ENCODE assay signal across 11 cellular contexts in genomic region chr16:89602952-89603590, GRCh38. TPM values are rescaled to one million over a fixed set of nuclear protein-coding genes. Genes with fewer than 3 reads are reported as not detected.
DNase-seq lines count a peak whose midpoint lies in the region; ATAC-seq and TF ChIP-seq lines count a peak whose summit lies in the region.
"Had no signal": no experiment of that assay in that cellular context is flagged by ENCODE, and none has a peak within 500 bp of the region (broad histone marks: within the 10 kb centered on the region; RNA-seq: fewer than 3 reads in every experiment).

No MANE protein-coding gene starts in this region.

- no peak for ATAC-seq in activated T-cell treated with anti-CD3 and anti-CD28 coated beads, Interleukin-2, amount 50 U/mL, for 72 hours (replicated peaks in 1 of 2)
- ATAC-seq in SK-N-SH treated with all-trans-retinoic acid at 6 μM for 48 hours (peak; percentile 5; the same call in 2 of the 3 replicates), GM18909 (IDR thresholded peaks at IDR 0.05; ENCODE audit: poor library complexity, unreplicated experiment) (no peak)
- peak; percentile 12 to 14 for ATAC-seq in stimulated activated naive B cell treated with anti-CD40 and anti-IgM and Interleukin-4, amounts not matched to agents 10 μg/mL and 1 μg/mL and 100 μg/mL, for 72 hours (replicated peaks)

- H3K9me3 Mint-ChIP-seq in activated T-cell treated with anti-CD3 and anti-CD28 coated beads, Interleukin-2, amount 50 U/mL, for 72 hours: no peaks in the 10 kb centered on the region
- no peaks in the 10 kb centered on the region for H3K9me3 Mint-ChIP-seq in immature natural killer cell
- H3K9me3 Mint-ChIP-seq in stimulated activated naive B cell treated with anti-CD40 and anti-IgM and Interleukin-4, amounts not matched to agents 10 μg/mL and 1 μg/mL and 100 μg/mL, for 72 hours: no peaks in the 10 kb centered on the region

- H3K4me1 Mint-ChIP-seq in activated T-cell treated with anti-CD3 and anti-CD28 coated beads, Interleukin-2, amount 50 U/mL, for 72 hours (ENCODE audit: low read depth): peaks cover 12% of the 10 kb centered on the region
- H3K4me1 Mint-ChIP-seq in immature natural killer cell: peaks cover 12 to 14% of the 10 kb centered on the region in 2 donors
- peaks cover 10 to 13% of the 10 kb centered on the region in 2 donors for H3K4me1 Mint-ChIP-seq in stimulated activated naive B cell treated with anti-CD40 and anti-IgM and Interleukin-4, amounts not matched to agents 10 μg/mL and 1 μg/mL and 100 μg/mL, for 72 hours

- H3K27me3 Mint-ChIP-seq in activated T-cell treated with anti-CD3 and anti-CD28 coated beads, Interleukin-2, amount 50 U/mL, for 72 hours (ENCODE audit: low read depth): no peaks in the 10 kb centered on the region
- peaks cover 0 to 3% (median 0%) of the 10 kb centered on the region in 3 donors for H3K27me3 Mint-ChIP-seq in immature natural killer cell (ENCODE audit: low read depth in 3 of 3)
- H3K27me3 Mint-ChIP-seq in stimulated activated naive B cell treated with anti-CD40 and anti-IgM and Interleukin-4, amounts not matched to agents 10 μg/mL and 1 μg/mL and 100 μg/mL, for 72 hours: peaks cover 5 to 20% of the 10 kb centered on the region in 2 donors

- peak overlapping the region; percentile 45 to 67 for H3K4me3 Mint-ChIP-seq in activated T-cell treated with anti-CD3 and anti-CD28 coated beads, Interleukin-2, amount 50 U/mL, for 72 hours
- peak overlapping the region in 4 of 5 donors; percentile 4 to 57 (median 52) for H3K4me3 Mint-ChIP-seq in immature natural killer cell
- peak overlapping the region in 1 of 2 donors; percentile 51 for H3K4me3 Mint-ChIP-seq in stimulated activated naive B cell treated with anti-CD40 and anti-IgM and Interleukin-4, amounts not matched to agents 10 μg/mL and 1 μg/mL and 100 μg/mL, for 72 hours

- no peaks in the 10 kb centered on the region for H3K36me3 Mint-ChIP-seq in activated T-cell treated with anti-CD3 and anti-CD28 coated beads, Interleukin-2, amount 50 U/mL, for 72 hours (ENCODE audit: insufficient read depth in 2 of 2)
- H3K36me3 Mint-ChIP-seq in immature natural killer cell: no peaks in the 10 kb centered on the region
- no peaks in the 10 kb centered on the region for H3K36me3 Mint-ChIP-seq in stimulated activated naive B cell treated with anti-CD40 and anti-IgM and Interleukin-4, amounts not matched to agents 10 μg/mL and 1 μg/mL and 100 μg/mL, for 72 hours

- H3K27ac Mint-ChIP-seq in activated T-cell treated with anti-CD3 and anti-CD28 coated beads, Interleukin-2, amount 50 U/mL, for 72 hours: no peak overlapping the region
- H3K27ac Mint-ChIP-seq in immature natural killer cell: peak overlapping the region in 4 of 6 donors; percentile 8 to 60 (median 55)
- H3K27ac Mint-ChIP-seq in stimulated activated naive B cell treated with anti-CD40 and anti-IgM and Interleukin-4, amounts not matched to agents 10 μg/mL and 1 μg/mL and 100 μg/mL, for 72 hours: no peak overlapping the region

- no peak for DNase-seq in activated T-cell treated with anti-CD3 and anti-CD28 coated beads, Interleukin-2, amount 50 U/mL, for 72 hours
- DNase-seq in activated T-cell treated with anti-CD3 and anti-CD28 coated beads, Interleukin-2, amount 50 U/mL, for 48 hours: no peak
- DNase-seq in immature natural killer cell: no peak
- DNase-seq in stimulated activated naive B cell treated with anti-CD40 and anti-IgM and Interleukin-4, amounts not matched to agents 10 μg/mL and 1 μg/mL and 100 μg/mL, for 72 hours: no peak
- no peak for DNase-seq in SIG-M5 treated with dmso at 0.1 percent for 504 hours (lab: John Stamatoyannopoulos, UW; ENCODE audit: unreplicated experiment)
- DNase-seq in NCI-H1105 (lab: John Stamatoyannopoulos, UW): no peak
- DNase-seq: NCI-H187, upper lobe of left lung had no signal

TF ChIP-seq in SK-N-SH treated with all-trans-retinoic acid at 6 μM for 48 hours, 23 proteins besides CTCF, POLR2A, EP300 and RAD21:
- no peak for TF ChIP-seq ZC3H10 (CRISPR knock-in tag; IDR thresholded peaks at IDR 0.05)
- no peak for TF ChIP-seq TOX (CRISPR knock-in tag; IDR thresholded peaks at IDR 0.05; ENCODE audit: borderline replicate concordance)
- TF ChIP-seq TCF4 (CRISPR knock-in tag; IDR thresholded peaks at IDR 0.05; ENCODE audit: borderline replicate concordance): no peak
- no peak for TF ChIP-seq CSDC2 (CRISPR knock-in tag; IDR thresholded peaks at IDR 0.05)
- no peak for TF ChIP-seq CREB5 (CRISPR knock-in tag; IDR thresholded peaks at IDR 0.05; ENCODE audit: low read depth)
- no peak for TF ChIP-seq CSRNP3 (CRISPR knock-in tag; IDR thresholded peaks at IDR 0.05)
- TF ChIP-seq ZNF8 (CRISPR knock-in tag; IDR thresholded peaks at IDR 0.05): no peak

RNA-seq across cellular contexts. Expression of gene DPEP1, which starts 10.4 kb away (rescaled TPM):
- total RNA-seq in activated T-cell treated with anti-CD3 and anti-CD28 coated beads, Interleukin-2, amount 50 U/mL, for 72 hours: not detected
- not detected for polyA plus RNA-seq in immature natural killer cell
- total RNA-seq: Daoy had no signal

RNA-seq across cellular contexts. Expression of gene CPNE7, which starts 27.5 kb away (rescaled TPM):
- total RNA-seq in activated T-cell treated with anti-CD3 and anti-CD28 coated beads, Interleukin-2, amount 50 U/mL, for 72 hours: 10 to 100 TPM; 10.9 to 11.4 TPM
- 1 to 10 TPM in 2 of 3 donors, not detected in 1; 1.9 to 5.1 TPM for polyA plus RNA-seq in immature natural killer cell

RNA-seq across cellular contexts. Expression of gene RPL13, which starts 42.6 kb away (rescaled TPM):
- 1,000 to 10,000 TPM; 3,140 to 3,274 TPM for total RNA-seq in activated T-cell treated with anti-CD3 and anti-CD28 coated beads, Interleukin-2, amount 50 U/mL, for 72 hours
- 1,000 to 10,000 TPM; 1,461 to 3,229 (median 2,406) TPM for polyA plus RNA-seq in immature natural killer cell

RNA-seq across cellular contexts. Expression of gene CHMP1A, which starts 54.4 kb away (rescaled TPM):
- total RNA-seq in activated T-cell treated with anti-CD3 and anti-CD28 coated beads, Interleukin-2, amount 50 U/mL, for 72 hours: 10 to 100 TPM; 65.0 to 68.1 TPM
- polyA plus RNA-seq in immature natural killer cell: 100 to 1,000 TPM; 102 to 111 (median 103) TPM

RNA-seq across cellular contexts. Expression of gene SPATA33, which starts 54.6 kb away (rescaled TPM):
- 10 to 100 TPM in 1 of 2 donors, 1 to 10 TPM in 1; 10.0 to 12.1 TPM for total RNA-seq in activated T-cell treated with anti-CD3 and anti-CD28 coated beads, Interleukin-2, amount 50 U/mL, for 72 hours
- polyA plus RNA-seq in immature natural killer cell: 1 to 10 TPM; 1.8 to 6.8 (median 4.7) TPM

Comparison
In these comparisons a context has a peak if more than half of its experiments do, and no peak if none do; other contexts are left out.
1. ATAC-seq: peak in SK-N-SH treated with all-trans-retinoic acid at 6 μM for 48 hours (single experiment) and stimulated activated naive B cell treated with anti-CD40 and anti-IgM and Interleukin-4, amounts not matched to agents 10 μg/mL and 1 μg/mL and 100 μg/mL, for 72 hours (2 of 2); none in activated T-cell treated with anti-CD3 and anti-CD28 coated beads, Interleukin-2, amount 50 U/mL, for 72 hours (0 of 2) and GM18909 (single experiment).
2. H3K27ac Mint-ChIP-seq: peak in immature natural killer cell (4 of 6); none in activated T-cell treated with anti-CD3 and anti-CD28 coated beads, Interleukin-2, amount 50 U/mL, for 72 hours (single experiment) and stimulated activated naive B cell treated with anti-CD40 and anti-IgM and Interleukin-4, amounts not matched to agents 10 μg/mL and 1 μg/mL and 100 μg/mL, for 72 hours (single experiment).